ENCODE assay signal across 1 cellular context in genomic region chr2:189255711-189256110, GRCh38.
TF ChIP-seq lines count a peak whose summit lies in the region.

No MANE protein-coding gene starts in this region.

TF ChIP-seq in IMR-90, 13 proteins besides CTCF, POLR2A, EP300 and RAD21 (continued from another document):
- TF ChIP-seq, protein P1, sequence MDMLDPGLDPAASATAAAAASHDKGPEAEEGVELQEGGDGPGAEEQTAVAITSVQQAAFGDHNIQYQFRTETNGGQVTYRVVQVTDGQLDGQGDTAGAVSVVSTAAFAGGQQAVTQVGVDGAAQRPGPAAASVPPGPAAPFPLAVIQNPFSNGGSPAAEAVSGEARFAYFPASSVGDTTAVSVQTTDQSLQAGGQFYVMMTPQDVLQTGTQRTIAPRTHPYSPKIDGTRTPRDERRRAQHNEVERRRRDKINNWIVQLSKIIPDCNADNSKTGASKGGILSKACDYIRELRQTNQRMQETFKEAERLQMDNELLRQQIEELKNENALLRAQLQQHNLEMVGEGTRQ (IDR thresholded peaks at IDR 0.05; ENCODE audit: low read depth, low read length), result no peak
- TF ChIP-seq SMC3 (IDR thresholded peaks at IDR 0.05; ENCODE audit: low read depth, low read length), result no peak
- no peak for TF ChIP-seq FOS (IDR thresholded peaks at IDR 0.05; ENCODE audit: low read depth, low read length)
TF ChIP-seq in IMR-90: peak in this region for 0.
